1 cellular context compared by ENCODE assay signal in the genomic region with DNA sequence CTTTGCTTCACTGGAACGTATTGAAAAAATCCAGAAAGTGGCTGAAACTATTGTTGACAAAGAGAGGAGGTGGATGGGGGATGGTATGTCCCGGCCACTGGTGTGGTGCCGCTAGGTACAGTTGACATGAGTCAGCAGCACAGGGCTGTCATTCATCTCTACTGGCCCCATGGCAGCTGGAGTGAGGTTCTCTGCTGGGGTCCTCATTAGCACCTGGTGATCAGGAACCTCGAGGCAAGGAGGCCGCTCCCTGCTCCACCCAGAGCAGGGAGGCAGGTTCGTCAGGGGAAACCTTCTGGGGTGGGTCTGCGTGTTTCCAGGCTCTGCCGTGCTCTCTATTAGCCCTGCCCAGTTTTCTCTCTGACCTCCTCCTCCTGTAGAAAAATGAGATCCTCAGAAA.
A peak's percentile ranks its signal among the peaks of the same experiment; 100 is the strongest.
TF ChIP-seq lines count a peak whose summit lies in the region.

No MANE protein-coding gene starts in this region.

TF ChIP-seq in HEK293, 187 proteins besides CTCF, POLR2A, EP300 and RAD21 (continued from another document):
- TF ChIP-seq PRDM4 (tag by site-specific recombination; IDR thresholded peaks at IDR 0.05) = no peak
- TF ChIP-seq SETDB1 (IDR thresholded peaks at IDR 0.05; ENCODE audit: insufficient read length, low read length) = no peak
- TF ChIP-seq ZNF48 (tag by site-specific recombination; IDR thresholded peaks at IDR 0.05) = no peak
- no peak for TF ChIP-seq ZNF571 (tag by site-specific recombination; IDR thresholded peaks at IDR 0.05)
- TF ChIP-seq ZNF596 (tag by site-specific recombination; IDR thresholded peaks at IDR 0.05) = no peak
- TF ChIP-seq ZNF239 (tag by site-specific recombination; IDR thresholded peaks at IDR 0.05) = no peak
- no peak for TF ChIP-seq ZNF626 (tag by site-specific recombination; IDR thresholded peaks at IDR 0.05)
- no peak for TF ChIP-seq ZNF549 (tag by site-specific recombination; IDR thresholded peaks at IDR 0.05)
- TF ChIP-seq ZNF600 (tag by site-specific recombination; IDR thresholded peaks at IDR 0.05) = peak; percentile 62
